1 cellular context compared by ENCODE assay signal in the genomic region with DNA sequence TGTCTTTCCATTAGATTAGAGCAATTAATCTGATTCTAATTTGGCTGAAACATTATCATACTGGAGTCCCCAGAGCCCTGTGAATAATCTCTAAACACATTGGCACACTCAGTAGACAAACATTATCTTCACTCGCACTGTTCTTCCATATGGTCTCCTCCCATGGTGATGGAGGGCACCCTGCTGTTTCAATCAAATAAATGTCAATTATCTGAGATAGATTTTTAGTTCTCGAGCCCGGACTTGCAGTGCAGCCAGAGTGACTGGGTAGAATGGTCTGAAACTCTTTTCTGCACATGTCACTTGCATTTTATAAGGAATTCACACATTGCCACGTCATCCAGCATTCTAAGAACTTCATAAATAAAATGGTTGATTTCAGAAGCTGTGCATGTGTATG.
TF ChIP-seq lines count a peak whose summit lies in the region.

No MANE protein-coding gene starts in this region.

TF ChIP-seq in HEK293, 187 proteins besides CTCF, POLR2A, EP300 and RAD21 (continued from another document and continues in another):
- TF ChIP-seq, protein P1, sequence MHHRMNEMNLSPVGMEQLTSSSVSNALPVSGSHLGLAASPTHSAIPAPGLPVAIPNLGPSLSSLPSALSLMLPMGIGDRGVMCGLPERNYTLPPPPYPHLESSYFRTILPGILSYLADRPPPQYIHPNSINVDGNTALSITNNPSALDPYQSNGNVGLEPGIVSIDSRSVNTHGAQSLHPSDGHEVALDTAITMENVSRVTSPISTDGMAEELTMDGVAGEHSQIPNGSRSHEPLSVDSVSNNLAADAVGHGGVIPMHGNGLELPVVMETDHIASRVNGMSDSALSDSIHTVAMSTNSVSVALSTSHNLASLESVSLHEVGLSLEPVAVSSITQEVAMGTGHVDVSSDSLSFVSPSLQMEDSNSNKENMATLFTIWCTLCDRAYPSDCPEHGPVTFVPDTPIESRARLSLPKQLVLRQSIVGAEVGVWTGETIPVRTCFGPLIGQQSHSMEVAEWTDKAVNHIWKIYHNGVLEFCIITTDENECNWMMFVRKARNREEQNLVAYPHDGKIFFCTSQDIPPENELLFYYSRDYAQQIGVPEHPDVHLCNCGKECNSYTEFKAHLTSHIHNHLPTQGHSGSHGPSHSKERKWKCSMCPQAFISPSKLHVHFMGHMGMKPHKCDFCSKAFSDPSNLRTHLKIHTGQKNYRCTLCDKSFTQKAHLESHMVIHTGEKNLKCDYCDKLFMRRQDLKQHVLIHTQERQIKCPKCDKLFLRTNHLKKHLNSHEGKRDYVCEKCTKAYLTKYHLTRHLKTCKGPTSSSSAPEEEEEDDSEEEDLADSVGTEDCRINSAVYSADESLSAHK (tag by site-specific recombination; IDR thresholded peaks at IDR 0.05) = peak; percentile 98
- 0 out of 2 replicates have a peak, but pooled peaks have one; percentile 6 for TF ChIP-seq ZNF341 (tag by site-specific recombination; IDR thresholded peaks at IDR 0.05; ENCODE audit: low read depth)
- no peak for TF ChIP-seq ZNF521 (tag by site-specific recombination; IDR thresholded peaks at IDR 0.05)
- TF ChIP-seq SETDB1 (IDR thresholded peaks at IDR 0.05; ENCODE audit: insufficient read length, low read length) = peak; percentile 19
- peak; percentile 84 for TF ChIP-seq TCF7L2 (IDR thresholded peaks at IDR 0.05; ENCODE audit: borderline replicate concordance, low read depth, low read length)
- TF ChIP-seq, protein P2, sequence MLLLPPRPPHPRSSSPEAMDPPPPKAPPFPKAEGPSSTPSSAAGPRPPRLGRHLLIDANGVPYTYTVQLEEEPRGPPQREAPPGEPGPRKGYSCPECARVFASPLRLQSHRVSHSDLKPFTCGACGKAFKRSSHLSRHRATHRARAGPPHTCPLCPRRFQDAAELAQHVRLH (tag by site-specific recombination; IDR thresholded peaks at IDR 0.05) = no peak; the same call in 1 of the 2 replicates
- TF ChIP-seq, protein P3, sequence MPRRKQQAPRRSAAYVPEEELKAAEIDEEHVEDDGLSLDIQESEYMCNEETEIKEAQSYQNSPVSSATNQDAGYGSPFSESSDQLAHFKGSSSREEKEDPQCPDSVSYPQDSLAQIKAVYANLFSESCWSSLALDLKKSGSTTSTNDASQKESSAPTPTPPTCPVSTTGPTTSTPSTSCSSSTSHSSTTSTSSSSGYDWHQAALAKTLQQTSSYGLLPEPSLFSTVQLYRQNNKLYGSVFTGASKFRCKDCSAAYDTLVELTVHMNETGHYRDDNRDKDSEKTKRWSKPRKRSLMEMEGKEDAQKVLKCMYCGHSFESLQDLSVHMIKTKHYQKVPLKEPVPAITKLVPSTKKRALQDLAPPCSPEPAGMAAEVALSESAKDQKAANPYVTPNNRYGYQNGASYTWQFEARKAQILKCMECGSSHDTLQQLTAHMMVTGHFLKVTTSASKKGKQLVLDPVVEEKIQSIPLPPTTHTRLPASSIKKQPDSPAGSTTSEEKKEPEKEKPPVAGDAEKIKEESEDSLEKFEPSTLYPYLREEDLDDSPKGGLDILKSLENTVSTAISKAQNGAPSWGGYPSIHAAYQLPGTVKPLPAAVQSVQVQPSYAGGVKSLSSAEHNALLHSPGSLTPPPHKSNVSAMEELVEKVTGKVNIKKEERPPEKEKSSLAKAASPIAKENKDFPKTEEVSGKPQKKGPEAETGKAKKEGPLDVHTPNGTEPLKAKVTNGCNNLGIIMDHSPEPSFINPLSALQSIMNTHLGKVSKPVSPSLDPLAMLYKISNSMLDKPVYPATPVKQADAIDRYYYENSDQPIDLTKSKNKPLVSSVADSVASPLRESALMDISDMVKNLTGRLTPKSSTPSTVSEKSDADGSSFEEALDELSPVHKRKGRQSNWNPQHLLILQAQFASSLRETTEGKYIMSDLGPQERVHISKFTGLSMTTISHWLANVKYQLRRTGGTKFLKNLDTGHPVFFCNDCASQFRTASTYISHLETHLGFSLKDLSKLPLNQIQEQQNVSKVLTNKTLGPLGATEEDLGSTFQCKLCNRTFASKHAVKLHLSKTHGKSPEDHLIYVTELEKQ (tag by site-specific recombination; IDR thresholded peaks at IDR 0.05; ENCODE audit: borderline replicate concordance) = peak; percentile 90; the same call in 1 of the 2 replicates
- peak; percentile 95 for TF ChIP-seq WT1 (tag by site-specific recombination; IDR thresholded peaks at IDR 0.05)
- TF ChIP-seq ZEB2 (tag by site-specific recombination; IDR thresholded peaks at IDR 0.05) = peak; percentile 98
- no peak for TF ChIP-seq ZNF354C (tag by site-specific recombination; IDR thresholded peaks at IDR 0.05; ENCODE audit: borderline replicate concordance, low read depth)
- TF ChIP-seq, protein P4, sequence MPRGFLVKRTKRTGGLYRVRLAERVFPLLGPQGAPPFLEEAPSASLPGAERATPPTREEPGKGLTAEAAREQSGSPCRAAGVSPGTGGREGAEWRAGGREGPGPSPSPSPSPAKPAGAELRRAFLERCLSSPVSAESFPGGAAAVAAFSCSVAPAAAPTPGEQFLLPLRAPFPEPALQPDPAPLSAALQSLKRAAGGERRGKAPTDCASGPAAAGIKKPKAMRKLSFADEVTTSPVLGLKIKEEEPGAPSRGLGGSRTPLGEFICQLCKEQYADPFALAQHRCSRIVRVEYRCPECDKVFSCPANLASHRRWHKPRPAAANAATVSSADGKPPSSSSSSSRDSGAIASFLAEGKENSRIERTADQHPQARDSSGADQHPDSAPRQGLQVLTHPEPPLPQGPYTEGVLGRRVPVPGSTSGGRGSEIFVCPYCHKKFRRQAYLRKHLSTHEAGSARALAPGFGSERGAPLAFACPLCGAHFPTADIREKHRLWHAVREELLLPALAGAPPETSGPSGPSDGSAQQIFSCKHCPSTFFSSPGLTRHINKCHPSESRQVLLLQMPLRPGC (tag by site-specific recombination; IDR thresholded peaks at IDR 0.05) = peak; percentile 83
- TF ChIP-seq KLF9 (tag by site-specific recombination; IDR thresholded peaks at IDR 0.05; ENCODE audit: low read depth) = 0 out of 2 replicates have a peak, but pooled peaks have one; percentile 27
- TF ChIP-seq, protein P5, sequence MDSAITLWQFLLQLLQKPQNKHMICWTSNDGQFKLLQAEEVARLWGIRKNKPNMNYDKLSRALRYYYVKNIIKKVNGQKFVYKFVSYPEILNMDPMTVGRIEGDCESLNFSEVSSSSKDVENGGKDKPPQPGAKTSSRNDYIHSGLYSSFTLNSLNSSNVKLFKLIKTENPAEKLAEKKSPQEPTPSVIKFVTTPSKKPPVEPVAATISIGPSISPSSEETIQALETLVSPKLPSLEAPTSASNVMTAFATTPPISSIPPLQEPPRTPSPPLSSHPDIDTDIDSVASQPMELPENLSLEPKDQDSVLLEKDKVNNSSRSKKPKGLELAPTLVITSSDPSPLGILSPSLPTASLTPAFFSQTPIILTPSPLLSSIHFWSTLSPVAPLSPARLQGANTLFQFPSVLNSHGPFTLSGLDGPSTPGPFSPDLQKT (IDR thresholded peaks at IDR 0.05; ENCODE audit: borderline replicate concordance, low read depth, low read length) = no peak
- TF ChIP-seq ZNF302 (tag by site-specific recombination; IDR thresholded peaks at IDR 0.05; ENCODE audit: low read depth) = peak; percentile 89; the same call in 1 of the 2 replicates
- peak; percentile 82 for TF ChIP-seq GLI2 (tag by site-specific recombination; IDR thresholded peaks at IDR 0.05; ENCODE audit: borderline replicate concordance, low read depth)
- peak; percentile 51; the same call in 1 of the 2 replicates for TF ChIP-seq YY1 (tag by site-specific recombination; IDR thresholded peaks at IDR 0.05)
- no peak for TF ChIP-seq ZNF112 (tag by site-specific recombination; IDR thresholded peaks at IDR 0.05)
- peak; percentile 48; the same call in 1 of the 2 replicates for TF ChIP-seq ZNF146 (tag by site-specific recombination; IDR thresholded peaks at IDR 0.05)
- no peak for TF ChIP-seq ZNF140 (tag by site-specific recombination; IDR thresholded peaks at IDR 0.05)
- TF ChIP-seq REPIN1 (tag by site-specific recombination; IDR thresholded peaks at IDR 0.05; ENCODE audit: low read depth) = no peak
- TF ChIP-seq ZNF366 (tag by site-specific recombination; conservative IDR thresholded peaks at IDR 0.05) = peak; percentile 52
- TF ChIP-seq ZBTB8A (tag by site-specific recombination; IDR thresholded peaks at IDR 0.05) = peak; percentile 61
- peak; percentile 78; the same call in 1 of the 2 replicates for TF ChIP-seq KLF8 (tag by site-specific recombination; IDR thresholded peaks at IDR 0.05)
- TF ChIP-seq ZNF548 (tag by site-specific recombination; IDR thresholded peaks at IDR 0.05) = no peak
- TF ChIP-seq, protein P6, sequence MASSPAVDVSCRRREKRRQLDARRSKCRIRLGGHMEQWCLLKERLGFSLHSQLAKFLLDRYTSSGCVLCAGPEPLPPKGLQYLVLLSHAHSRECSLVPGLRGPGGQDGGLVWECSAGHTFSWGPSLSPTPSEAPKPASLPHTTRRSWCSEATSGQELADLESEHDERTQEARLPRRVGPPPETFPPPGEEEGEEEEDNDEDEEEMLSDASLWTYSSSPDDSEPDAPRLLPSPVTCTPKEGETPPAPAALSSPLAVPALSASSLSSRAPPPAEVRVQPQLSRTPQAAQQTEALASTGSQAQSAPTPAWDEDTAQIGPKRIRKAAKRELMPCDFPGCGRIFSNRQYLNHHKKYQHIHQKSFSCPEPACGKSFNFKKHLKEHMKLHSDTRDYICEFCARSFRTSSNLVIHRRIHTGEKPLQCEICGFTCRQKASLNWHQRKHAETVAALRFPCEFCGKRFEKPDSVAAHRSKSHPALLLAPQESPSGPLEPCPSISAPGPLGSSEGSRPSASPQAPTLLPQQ (tag by site-specific recombination; IDR thresholded peaks at IDR 0.05) = peak; percentile 63; the same call in 1 of the 2 replicates
- TF ChIP-seq SCRT2 (tag by site-specific recombination; IDR thresholded peaks at IDR 0.05) = no peak
- TF ChIP-seq ZNF558 (tag by site-specific recombination; IDR thresholded peaks at IDR 0.05) = peak; percentile 26; the same call in 1 of the 2 replicates
- TF ChIP-seq KLF10 (tag by site-specific recombination; IDR thresholded peaks at IDR 0.05) = peak; percentile 72
- TF ChIP-seq OVOL3 (tag by site-specific recombination; IDR thresholded peaks at IDR 0.05) = peak; percentile 87; the same call in 1 of the 2 replicates
- TF ChIP-seq MEIS1 (CRISPR knock-in tag; IDR thresholded peaks at IDR 0.05; ENCODE audit: borderline replicate concordance) = no peak
- no peak; the same call in 1 of the 2 replicates for TF ChIP-seq SCRT1 (tag by site-specific recombination; IDR thresholded peaks at IDR 0.05; ENCODE audit: borderline replicate concordance)
- peak; percentile 38; the same call in 1 of the 2 replicates for TF ChIP-seq ZNF121 (tag by site-specific recombination; IDR thresholded peaks at IDR 0.05)
- TF ChIP-seq, protein P7, sequence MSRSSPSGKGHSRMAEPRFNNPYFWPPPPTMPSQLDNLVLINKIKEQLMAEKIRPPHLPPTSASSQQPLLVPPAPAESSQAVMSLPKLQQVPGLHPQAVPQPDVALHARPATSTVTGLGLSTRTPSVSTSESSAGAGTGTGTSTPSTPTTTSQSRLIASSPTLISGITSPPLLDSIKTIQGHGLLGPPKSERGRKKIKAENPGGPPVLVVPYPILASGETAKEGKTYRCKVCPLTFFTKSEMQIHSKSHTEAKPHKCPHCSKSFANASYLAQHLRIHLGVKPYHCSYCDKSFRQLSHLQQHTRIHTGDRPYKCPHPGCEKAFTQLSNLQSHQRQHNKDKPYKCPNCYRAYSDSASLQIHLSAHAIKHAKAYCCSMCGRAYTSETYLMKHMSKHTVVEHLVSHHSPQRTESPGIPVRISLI (tag by site-specific recombination; IDR thresholded peaks at IDR 0.05) = no peak
- peak; percentile 94 for TF ChIP-seq ZSCAN23 (tag by site-specific recombination; IDR thresholded peaks at IDR 0.05)
- TF ChIP-seq KLF7 (tag by site-specific recombination; IDR thresholded peaks at IDR 0.05; ENCODE audit: borderline replicate concordance) = peak; percentile 59; the same call in 1 of the 2 replicates
- TF ChIP-seq RBAK (tag by site-specific recombination; IDR thresholded peaks at IDR 0.05) = no peak
- TF ChIP-seq ZNF571 (tag by site-specific recombination; IDR thresholded peaks at IDR 0.05) = no peak
- TF ChIP-seq, protein P8, sequence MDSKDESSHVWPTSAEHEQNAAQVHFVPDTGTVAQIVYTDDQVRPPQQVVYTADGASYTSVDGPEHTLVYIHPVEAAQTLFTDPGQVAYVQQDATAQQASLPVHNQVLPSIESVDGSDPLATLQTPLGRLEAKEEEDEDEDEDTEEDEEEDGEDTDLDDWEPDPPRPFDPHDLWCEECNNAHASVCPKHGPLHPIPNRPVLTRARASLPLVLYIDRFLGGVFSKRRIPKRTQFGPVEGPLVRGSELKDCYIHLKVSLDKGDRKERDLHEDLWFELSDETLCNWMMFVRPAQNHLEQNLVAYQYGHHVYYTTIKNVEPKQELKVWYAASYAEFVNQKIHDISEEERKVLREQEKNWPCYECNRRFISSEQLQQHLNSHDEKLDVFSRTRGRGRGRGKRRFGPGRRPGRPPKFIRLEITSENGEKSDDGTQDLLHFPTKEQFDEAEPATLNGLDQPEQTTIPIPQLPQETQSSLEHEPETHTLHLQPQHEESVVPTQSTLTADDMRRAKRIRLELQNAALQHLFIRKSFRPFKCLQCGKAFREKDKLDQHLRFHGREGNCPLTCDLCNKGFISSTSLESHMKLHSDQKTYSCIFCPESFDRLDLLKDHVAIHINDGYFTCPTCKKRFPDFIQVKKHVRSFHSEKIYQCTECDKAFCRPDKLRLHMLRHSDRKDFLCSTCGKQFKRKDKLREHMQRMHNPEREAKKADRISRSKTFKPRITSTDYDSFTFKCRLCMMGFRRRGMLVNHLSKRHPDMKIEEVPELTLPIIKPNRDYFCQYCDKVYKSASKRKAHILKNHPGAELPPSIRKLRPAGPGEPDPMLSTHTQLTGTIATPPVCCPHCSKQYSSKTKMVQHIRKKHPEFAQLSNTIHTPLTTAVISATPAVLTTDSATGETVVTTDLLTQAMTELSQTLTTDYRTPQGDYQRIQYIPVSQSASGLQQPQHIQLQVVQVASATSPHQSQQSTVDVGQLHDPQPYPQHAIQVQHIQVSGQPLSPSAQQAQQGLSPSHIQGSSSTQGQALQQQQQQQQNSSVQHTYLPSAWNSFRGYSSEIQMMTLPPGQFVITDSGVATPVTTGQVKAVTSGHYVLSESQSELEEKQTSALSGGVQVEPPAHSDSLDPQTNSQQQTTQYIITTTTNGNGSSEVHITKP (tag by site-specific recombination; IDR thresholded peaks at IDR 0.05) = 0 out of 2 replicates have a peak, but pooled peaks have one; percentile 37
- TF ChIP-seq, protein P9, sequence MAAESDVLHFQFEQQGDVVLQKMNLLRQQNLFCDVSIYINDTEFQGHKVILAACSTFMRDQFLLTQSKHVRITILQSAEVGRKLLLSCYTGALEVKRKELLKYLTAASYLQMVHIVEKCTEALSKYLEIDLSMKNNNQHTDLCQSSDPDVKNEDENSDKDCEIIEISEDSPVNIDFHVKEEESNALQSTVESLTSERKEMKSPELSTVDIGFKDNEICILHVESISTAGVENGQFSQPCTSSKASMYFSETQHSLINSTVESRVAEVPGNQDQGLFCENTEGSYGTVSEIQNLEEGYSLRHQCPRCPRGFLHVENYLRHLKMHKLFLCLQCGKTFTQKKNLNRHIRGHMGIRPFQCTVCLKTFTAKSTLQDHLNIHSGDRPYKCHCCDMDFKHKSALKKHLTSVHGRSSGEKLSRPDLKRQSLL (tag by site-specific recombination; IDR thresholded peaks at IDR 0.05) = peak; percentile 96
- peak; percentile 95 for TF ChIP-seq ZNF10 (tag by site-specific recombination; IDR thresholded peaks at IDR 0.05)
- TF ChIP-seq, protein P10, sequence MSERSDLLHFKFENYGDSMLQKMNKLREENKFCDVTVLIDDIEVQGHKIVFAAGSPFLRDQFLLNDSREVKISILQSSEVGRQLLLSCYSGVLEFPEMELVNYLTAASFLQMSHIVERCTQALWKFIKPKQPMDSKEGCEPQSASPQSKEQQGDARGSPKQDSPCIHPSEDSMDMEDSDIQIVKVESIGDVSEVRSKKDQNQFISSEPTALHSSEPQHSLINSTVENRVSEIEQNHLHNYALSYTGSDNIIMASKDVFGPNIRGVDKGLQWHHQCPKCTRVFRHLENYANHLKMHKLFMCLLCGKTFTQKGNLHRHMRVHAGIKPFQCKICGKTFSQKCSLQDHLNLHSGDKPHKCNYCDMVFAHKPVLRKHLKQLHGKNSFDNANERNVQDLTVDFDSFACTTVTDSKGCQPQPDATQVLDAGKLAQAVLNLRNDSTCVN (tag by site-specific recombination; optimal IDR thresholded peaks at IDR 0.05) = no peak
